15 cellular contexts compared by ENCODE assay signal in genomic region chr17:60901806-60902205, GRCh38.
DNase-seq lines count a peak whose midpoint lies in the region; ATAC-seq and TF ChIP-seq lines count a peak whose summit lies in the region.
"Had no signal": no experiment of that assay in that cellular context is flagged by ENCODE, and none has a peak within 500 bp of the region (broad histone marks: within the 10 kb centered on the region; RNA-seq: fewer than 3 reads in every experiment).

No MANE protein-coding gene starts in this region.

- DNase-seq in GM04504 (ENCODE audit: low read depth): peak; percentile 15
- DNase-seq in fibroblast of gingiva (ENCODE audit: low read depth): peak; percentile 63
- DNase-seq in tibial artery: no peak
- DNase-seq in nephron progenitor cell: no peak
- DNase-seq: activated CD4-positive, alpha-beta memory T cell treated with anti-CD3 and anti-CD28 coated beads for 36 hours; activated effector memory CD4-positive, alpha-beta T cell treated with anti-CD3 and anti-CD28 coated beads, Interleukin-2, amount 50 U/mL, for 16 hours; gastrocnemius medialis; NCI-H345; Peyer's patch; T1000 had no signal

- H3K4me3 ChIP-seq in WI38 (ENCODE audit: low read depth, low read length): peak overlapping the region; percentile 36; the same call in 1 of the 2 replicates
- peak overlapping the region; percentile 11 to 19 for H3K4me3 ChIP-seq in tibial artery
- H3K4me3 ChIP-seq: gastrocnemius medialis, Peyer's patch had no signal

- peaks cover 3% of the 10 kb centered on the region for H3K27me3 Mint-ChIP-seq in nephron progenitor cell (ENCODE audit: low read depth, poor library complexity)
- H3K27me3 Mint-ChIP-seq: activated CD4-positive, alpha-beta memory T cell treated with anti-CD3 and anti-CD28 coated beads for 36 hours; central memory CD8-positive, alpha-beta T cell had no signal

- no peaks in the 10 kb centered on the region for H3K27me3 ChIP-seq in tibial artery
- H3K27me3 ChIP-seq: gastrocnemius medialis, Peyer's patch had no signal

- peaks cover 0 to 45% (median 2%) of the 10 kb centered on the region in 4 donors for H3K4me1 ChIP-seq in tibial artery
- H3K4me1 ChIP-seq: gastrocnemius medialis, Peyer's patch had no signal

- no peak overlapping the region for H3K4me3 Mint-ChIP-seq in nephron progenitor cell
- H3K4me3 Mint-ChIP-seq: activated CD4-positive, alpha-beta memory T cell treated with anti-CD3 and anti-CD28 coated beads for 36 hours; central memory CD8-positive, alpha-beta T cell had no signal

- H3K4me1 Mint-ChIP-seq in nephron progenitor cell: no peaks in the 10 kb centered on the region

- H3K27ac Mint-ChIP-seq in nephron progenitor cell: no peak overlapping the region
- H3K27ac Mint-ChIP-seq: activated CD4-positive, alpha-beta memory T cell treated with anti-CD3 and anti-CD28 coated beads for 36 hours had no signal

- ATAC-seq in GM19455 (IDR thresholded peaks at IDR 0.05; ENCODE audit: unreplicated experiment): no peak
- no peak for ATAC-seq in HG02938 (IDR thresholded peaks at IDR 0.05; ENCODE audit: unreplicated experiment)
- ATAC-seq: gastrocnemius medialis had no signal

- peaks cover 0 to 12% (median 5%) of the 10 kb centered on the region in 3 donors for H3K9me3 ChIP-seq in tibial artery
- H3K9me3 ChIP-seq: gastrocnemius medialis, Peyer's patch had no signal

- H3K36me3 Mint-ChIP-seq in nephron progenitor cell (ENCODE audit: low read depth): peaks cover 27% of the 10 kb centered on the region

- no peak for TF ChIP-seq CTCF in WI38 (IDR thresholded peaks at IDR 0.05; ENCODE audit: low read depth, low read length)
- no peak for TF ChIP-seq CTCF in tibial artery (IDR thresholded peaks at IDR 0.05)
- no peak for TF ChIP-seq CTCF in nephron progenitor cell (IDR thresholded peaks at IDR 0.05)

- peak overlapping the region; percentile 69 to 76 for H3K27ac ChIP-seq in tibial artery
- H3K27ac ChIP-seq: HL-60 had no signal

- peaks cover 13% of the 10 kb centered on the region for H3K9me3 Mint-ChIP-seq in nephron progenitor cell

- H3K36me3 ChIP-seq in tibial artery: no peaks in the 10 kb centered on the region
- H3K36me3 ChIP-seq: gastrocnemius medialis, Peyer's patch had no signal

- intact Hi-C loops in tibial artery (cut with DNase I; ENCODE audit: low total_unique reads): loop anchor here (5.0 kb wide), 1 partner anchor 500 kb away; no protein-coding TSS in a partner anchor

Comparison
In these comparisons a context has a peak if more than half of its experiments do, and no peak if none do; other contexts are left out.
1. DNase-seq: peak in GM04504 (single experiment) and fibroblast of gingiva (single experiment); none in tibial artery (0 of 2) and nephron progenitor cell (single experiment).